Comparison of ENCODE assay signal across 1 cellular context in genomic region chr13:110438211-110438610, GRCh38.
TF ChIP-seq lines count a peak whose summit lies in the region.

No MANE protein-coding gene starts in this region.

TF ChIP-seq in K562, 482 proteins besides CTCF, POLR2A, EP300 and RAD21 (continued from another document and continues in another):
- TF ChIP-seq HMGXB4 (CRISPR knock-in tag; IDR thresholded peaks at IDR 0.05) (no peak), ZNF3 (CRISPR knock-in tag; IDR thresholded peaks at IDR 0.05) (no peak), FOSL1 (tag; conservative IDR thresholded peaks at IDR 0.05) (no peak), PPARD (CRISPR knock-in tag; IDR thresholded peaks at IDR 0.05) (no peak), TFE3 (CRISPR knock-in tag; IDR thresholded peaks at IDR 0.05) (peak; percentile 70), PTTG1 (tag; IDR thresholded peaks at IDR 0.05; ENCODE audit: low read depth) (no peak), KAT8 (IDR thresholded peaks at IDR 0.05; ENCODE audit: low read depth) (no peak), HNRNPL (IDR thresholded peaks at IDR 0.05; ENCODE audit: low read depth, low read length) (no peak), PBX2 (CRISPR knock-in tag; IDR thresholded peaks at IDR 0.05; ENCODE audit: low read depth) (no peak), PBX2 (tag; conservative IDR thresholded peaks at IDR 0.05; ENCODE audit: low read depth) (no peak), SFPQ (IDR thresholded peaks at IDR 0.05; ENCODE audit: low read depth, low read length) (no peak), POLR2B (IDR thresholded peaks at IDR 0.05; ENCODE audit: low read depth, partially characterized antibody) (no peak), REST (CRISPR knock-in tag; IDR thresholded peaks at IDR 0.05; ENCODE audit: low read depth) (no peak), NFE2 (IDR thresholded peaks at IDR 0.05; ENCODE audit: low read depth) (no peak), ZNF175 (CRISPR knock-in tag; IDR thresholded peaks at IDR 0.05; ENCODE audit: low read depth) (no peak), HDAC2 (IDR thresholded peaks at IDR 0.05) (no peak), KHSRP (IDR thresholded peaks at IDR 0.05) (no peak), ATF1 (CRISPR knock-in tag; IDR thresholded peaks at IDR 0.05) (no peak), ATF1 (tag; IDR thresholded peaks at IDR 0.05) (no peak), KDM1A (IDR thresholded peaks at IDR 0.05) (no peak), ZNF217 (CRISPR knock-in tag; IDR thresholded peaks at IDR 0.05) (no peak), NR4A1 (CRISPR knock-in tag; IDR thresholded peaks at IDR 0.05) (no peak), NR4A1 (tag; IDR thresholded peaks at IDR 0.05) (no peak), KLF13 (tag; IDR thresholded peaks at IDR 0.05; ENCODE audit: borderline replicate concordance, low read depth) (no peak), FOXK2 (conservative IDR thresholded peaks at IDR 0.05 in 1 of 2, IDR thresholded peaks at IDR 0.05 in 1 of 2; ENCODE audit: low read depth in 2 of 2) (no peak), PTRF (tag; IDR thresholded peaks at IDR 0.05) (no peak), HMGN3 (IDR thresholded peaks at IDR 0.05; ENCODE audit: borderline replicate concordance, extremely low read depth, insufficient read length, low read depth, low read length) (no peak), RBFOX2 (IDR thresholded peaks at IDR 0.05; ENCODE audit: low read depth, low read length) (no peak), SMARCC2 (IDR thresholded peaks at IDR 0.05; ENCODE audit: low read depth) (no peak), HNRNPK (IDR thresholded peaks at IDR 0.05; ENCODE audit: low read depth, low read length, poor library complexity, severe bottlenecking) (no peak), SMARCE1 (IDR thresholded peaks at IDR 0.05) (no peak)
- TF ChIP-seq, protein P1, sequence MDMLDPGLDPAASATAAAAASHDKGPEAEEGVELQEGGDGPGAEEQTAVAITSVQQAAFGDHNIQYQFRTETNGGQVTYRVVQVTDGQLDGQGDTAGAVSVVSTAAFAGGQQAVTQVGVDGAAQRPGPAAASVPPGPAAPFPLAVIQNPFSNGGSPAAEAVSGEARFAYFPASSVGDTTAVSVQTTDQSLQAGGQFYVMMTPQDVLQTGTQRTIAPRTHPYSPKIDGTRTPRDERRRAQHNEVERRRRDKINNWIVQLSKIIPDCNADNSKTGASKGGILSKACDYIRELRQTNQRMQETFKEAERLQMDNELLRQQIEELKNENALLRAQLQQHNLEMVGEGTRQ (CRISPR knock-in tag; IDR thresholded peaks at IDR 0.05) = 0 out of 2 replicates have a peak, but pooled peaks have one; percentile 2
- TF ChIP-seq, protein P2, sequence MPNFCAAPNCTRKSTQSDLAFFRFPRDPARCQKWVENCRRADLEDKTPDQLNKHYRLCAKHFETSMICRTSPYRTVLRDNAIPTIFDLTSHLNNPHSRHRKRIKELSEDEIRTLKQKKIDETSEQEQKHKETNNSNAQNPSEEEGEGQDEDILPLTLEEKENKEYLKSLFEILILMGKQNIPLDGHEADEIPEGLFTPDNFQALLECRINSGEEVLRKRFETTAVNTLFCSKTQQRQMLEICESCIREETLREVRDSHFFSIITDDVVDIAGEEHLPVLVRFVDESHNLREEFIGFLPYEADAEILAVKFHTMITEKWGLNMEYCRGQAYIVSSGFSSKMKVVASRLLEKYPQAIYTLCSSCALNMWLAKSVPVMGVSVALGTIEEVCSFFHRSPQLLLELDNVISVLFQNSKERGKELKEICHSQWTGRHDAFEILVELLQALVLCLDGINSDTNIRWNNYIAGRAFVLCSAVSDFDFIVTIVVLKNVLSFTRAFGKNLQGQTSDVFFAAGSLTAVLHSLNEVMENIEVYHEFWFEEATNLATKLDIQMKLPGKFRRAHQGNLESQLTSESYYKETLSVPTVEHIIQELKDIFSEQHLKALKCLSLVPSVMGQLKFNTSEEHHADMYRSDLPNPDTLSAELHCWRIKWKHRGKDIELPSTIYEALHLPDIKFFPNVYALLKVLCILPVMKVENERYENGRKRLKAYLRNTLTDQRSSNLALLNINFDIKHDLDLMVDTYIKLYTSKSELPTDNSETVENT (CRISPR knock-in tag; IDR thresholded peaks at IDR 0.05) = no peak
- TF ChIP-seq, protein P3, sequence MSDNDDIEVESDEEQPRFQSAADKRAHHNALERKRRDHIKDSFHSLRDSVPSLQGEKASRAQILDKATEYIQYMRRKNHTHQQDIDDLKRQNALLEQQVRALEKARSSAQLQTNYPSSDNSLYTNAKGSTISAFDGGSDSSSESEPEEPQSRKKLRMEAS (CRISPR knock-in tag; IDR thresholded peaks at IDR 0.05) = peak; percentile 39; the same call in 1 of the 2 replicates
- TF ChIP-seq, protein P4, sequence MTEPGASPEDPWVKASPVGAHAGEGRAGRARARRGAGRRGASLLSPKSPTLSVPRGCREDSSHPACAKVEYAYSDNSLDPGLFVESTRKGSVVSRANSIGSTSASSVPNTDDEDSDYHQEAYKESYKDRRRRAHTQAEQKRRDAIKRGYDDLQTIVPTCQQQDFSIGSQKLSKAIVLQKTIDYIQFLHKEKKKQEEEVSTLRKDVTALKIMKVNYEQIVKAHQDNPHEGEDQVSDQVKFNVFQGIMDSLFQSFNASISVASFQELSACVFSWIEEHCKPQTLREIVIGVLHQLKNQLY (CRISPR knock-in tag; conservative IDR thresholded peaks at IDR 0.05) = no peak
- TF ChIP-seq, protein P5, sequence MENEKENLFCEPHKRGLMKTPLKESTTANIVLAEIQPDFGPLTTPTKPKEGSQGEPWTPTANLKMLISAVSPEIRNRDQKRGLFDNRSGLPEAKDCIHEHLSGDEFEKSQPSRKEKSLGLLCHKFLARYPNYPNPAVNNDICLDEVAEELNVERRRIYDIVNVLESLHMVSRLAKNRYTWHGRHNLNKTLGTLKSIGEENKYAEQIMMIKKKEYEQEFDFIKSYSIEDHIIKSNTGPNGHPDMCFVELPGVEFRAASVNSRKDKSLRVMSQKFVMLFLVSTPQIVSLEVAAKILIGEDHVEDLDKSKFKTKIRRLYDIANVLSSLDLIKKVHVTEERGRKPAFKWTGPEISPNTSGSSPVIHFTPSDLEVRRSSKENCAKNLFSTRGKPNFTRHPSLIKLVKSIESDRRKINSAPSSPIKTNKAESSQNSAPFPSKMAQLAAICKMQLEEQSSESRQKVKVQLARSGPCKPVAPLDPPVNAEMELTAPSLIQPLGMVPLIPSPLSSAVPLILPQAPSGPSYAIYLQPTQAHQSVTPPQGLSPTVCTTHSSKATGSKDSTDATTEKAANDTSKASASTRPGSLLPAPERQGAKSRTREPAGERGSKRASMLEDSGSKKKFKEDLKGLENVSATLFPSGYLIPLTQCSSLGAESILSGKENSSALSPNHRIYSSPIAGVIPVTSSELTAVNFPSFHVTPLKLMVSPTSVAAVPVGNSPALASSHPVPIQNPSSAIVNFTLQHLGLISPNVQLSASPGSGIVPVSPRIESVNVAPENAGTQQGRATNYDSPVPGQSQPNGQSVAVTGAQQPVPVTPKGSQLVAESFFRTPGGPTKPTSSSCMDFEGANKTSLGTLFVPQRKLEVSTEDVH (IDR thresholded peaks at IDR 0.05; ENCODE audit: low read depth, partially characterized antibody) = no peak
